21 cellular contexts compared by ENCODE assay signal in genomic region chr1:18144921-18145699, GRCh38. TPM values are rescaled to one million over a fixed set of nuclear protein-coding genes. Genes with fewer than 3 reads are reported as not detected.
DNase-seq lines count a peak whose midpoint lies in the region; ATAC-seq, FAIRE-seq and TF ChIP-seq lines count a peak whose summit lies in the region.
"Had no signal": no experiment of that assay in that cellular context is flagged by ENCODE, and none has a peak within 500 bp of the region (broad histone marks: within the 10 kb centered on the region; RNA-seq: fewer than 3 reads in every experiment).

No MANE protein-coding gene starts in this region.

- H3K9me3 ChIP-seq in transverse colon: no peaks in the 10 kb centered on the region
- H3K9me3 ChIP-seq: MG63 had no signal

- 28 to 36% methylated on average over 6 to 13 of the region's 13 CpGs for WGBS in transverse colon (ENCODE audit: low coverage in 1 of 2), 2 donors

- TF ChIP-seq CTCF in transverse colon (IDR thresholded peaks at IDR 0.05): no peak

- no peaks in the 10 kb centered on the region for H3K27me3 ChIP-seq in transverse colon
- H3K27me3 ChIP-seq: MG63 had no signal

- no peak for TF ChIP-seq POLR2A in transverse colon (IDR thresholded peaks at IDR 0.05)

- intact Hi-C loops in left colon (cut with DNase I, micrococcal nuclease): no loop called here
- intact Hi-C loops in transverse colon (cut with DNase I; ENCODE audit: low total_unique reads): no loop called here

- DNase-seq in AG20443 (ENCODE audit: low spot score) (peak; percentile 86), RCC 7860 (ENCODE audit: low spot score) (no peak), left colon (peak; percentile 75 to 84), transverse colon (peak; percentile 59), NCI-H1436 treated with DMSO at 0.1 percent for 48 hours (lab: John Stamatoyannopoulos, UW) (no peak), middle frontal gyrus (ENCODE audit: extremely low spot score, low spot score) (no peak)
- no peak for DNase-seq in activated CD4-positive, alpha-beta T cell treated with anti-CD3 and anti-CD28 coated beads for 48 hours
- DNase-seq: CD4-positive, CD25-positive, alpha-beta regulatory T cell; GDM1; MG63; NCI-H1092; NCI-H1694; NCI-H2107; NCI-H2227 treated with DMSO at 0.1 percent for 48 hours; NCI-H524 treated with DMSO at 0.1 percent for 48 hours had no signal

- no peaks in the 10 kb centered on the region for H3K36me3 ChIP-seq in transverse colon
- H3K36me3 ChIP-seq: MG63 had no signal

- FAIRE-seq in RCC 7860 (lab: Jason Lieb, UNC): peak; percentile 25
- FAIRE-seq: GM12891, H54 had no signal

- ATAC-seq in left colon: peak; percentile 88
- ATAC-seq: Panc1, Right ventricle myocardium inferior had no signal

- H3K27ac ChIP-seq in transverse colon: peak overlapping the region in 3 of 4 donors; percentile 11 to 31 (median 13)
- H3K27ac ChIP-seq: KMS-11 had no signal

- H3K4me3 ChIP-seq in transverse colon: no peak overlapping the region
- H3K4me3 ChIP-seq: MG63 had no signal

- no peak for TF ChIP-seq EP300 in transverse colon (IDR thresholded peaks at IDR 0.05; ENCODE audit: low read depth)

- peaks cover 0 to 12% (median 5%) of the 10 kb centered on the region in 4 donors for H3K4me1 ChIP-seq in transverse colon

- in situ Hi-C loops in transverse colon (cut with MboI; ENCODE audit: low pct_ligation_motif_present in 1 of 4, low pct_unique_long_range_greater_than_20kb in 1 of 4, low sequenced_read_pairs in 3 of 4): no loop called here

RNA-seq across cellular contexts. Expression of gene IGSF21, which starts 37.5 kb away (rescaled TPM):
- total RNA-seq in left colon: 1 to 10 TPM in 1 of 2 donors, under 1 TPM in 1; 0.37 to 2.0 TPM
- 1 to 10 TPM in 3 of 4 donors, not detected in 1; 1.1 to 6.8 (median 1.6) TPM for total RNA-seq in transverse colon
- total RNA-seq: B cell; CD4-positive, CD25-positive, alpha-beta regulatory T cell had no signal

Comparison
In these comparisons a context has a peak if more than half of its experiments do, and no peak if none do; other contexts are left out.
1. DNase-seq: peak in AG20443 (single experiment), left colon (2 of 2) and transverse colon (single experiment); none in RCC 7860 (single experiment), activated CD4-positive, alpha-beta T cell treated with anti-CD3 and anti-CD28 coated beads for 48 hours (single experiment), NCI-H1436 treated with DMSO at 0.1 percent for 48 hours (single experiment) and middle frontal gyrus (single experiment).